18 cellular contexts compared by ENCODE assay signal in the genomic region with DNA sequence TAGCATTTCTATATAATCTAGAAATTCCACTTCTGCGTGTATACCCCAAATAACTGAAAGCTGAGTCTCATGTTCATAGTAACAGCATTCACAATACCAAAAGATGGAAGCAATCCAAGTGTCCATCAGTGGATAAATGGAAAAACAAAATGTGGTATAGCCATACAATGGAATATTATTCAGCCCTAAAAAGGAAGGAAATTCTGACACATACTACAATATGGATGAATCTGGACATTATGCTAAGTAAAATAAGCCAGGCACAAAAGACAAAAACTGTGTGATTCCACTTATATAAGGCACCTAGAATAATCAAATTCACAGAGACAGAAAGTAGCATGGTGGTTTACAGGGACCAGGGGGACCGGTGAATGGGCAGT. TPM values are rescaled to one million over a fixed set of nuclear protein-coding genes. Genes with fewer than 3 reads are reported as not detected.
DNase-seq lines count a peak whose midpoint lies in the region; ATAC-seq, FAIRE-seq and TF ChIP-seq lines count a peak whose summit lies in the region.
"Had no signal": no experiment of that assay in that cellular context is flagged by ENCODE, and none has a peak within 500 bp of the region (broad histone marks: within the 10 kb centered on the region; RNA-seq: fewer than 3 reads in every experiment).

No MANE protein-coding gene starts in this region.

- peaks cover 20% of the 10 kb centered on the region for H3F3A ChIP-seq in GM23248 (ENCODE audit: insufficient read depth)

- WGBS in GM23248 (ENCODE audit: low coverage in 1 of 2, low lambda C conversion rate in 2 of 2, missing lambda C conversion rate in 2 of 2), 2 experiments: 92 to 95% methylated on average over 2 of the region's 2 CpGs
- WGBS in GM12878 (ENCODE audit: insufficient coverage, insufficient replicate concordance, low lambda C conversion rate, missing lambda C conversion rate): 100% methylated on average over 2 of the region's 2 CpGs
- WGBS in neuronal stem cell (ENCODE audit: extremely low coverage in 2 of 2, insufficient read length in 2 of 2, insufficient replicate concordance in 1 of 2), 2 donors: no CpG with 5 or more reads among the region's 2 CpGs

- peaks cover 12% of the 10 kb centered on the region for H3K27me3 Mint-ChIP-seq in activated CD8-positive, alpha-beta T cell treated with anti-CD3 and anti-CD28 coated beads, Interleukin-2, amount 10 ng/mL, durations not matched to agents 7 days and 5 days (ENCODE audit: low read depth)
- H3K27me3 Mint-ChIP-seq in activated CD8-positive, alpha-beta T cell treated with anti-CD3 and anti-CD28 coated beads for 36 hours: peaks cover 1% of the 10 kb centered on the region

- no peaks in the 10 kb centered on the region for H3K9me3 Mint-ChIP-seq in activated CD8-positive, alpha-beta T cell treated with anti-CD3 and anti-CD28 coated beads, Interleukin-2, amount 10 ng/mL, durations not matched to agents 7 days and 5 days (ENCODE audit: insufficient read depth)
- no peaks in the 10 kb centered on the region for H3K9me3 Mint-ChIP-seq in activated CD8-positive, alpha-beta T cell treated with anti-CD3 and anti-CD28 coated beads for 36 hours
- H3K9me3 Mint-ChIP-seq: CD4-positive, alpha-beta memory T cell had no signal

- DNase-seq in activated CD8-positive, alpha-beta T cell treated with anti-CD3 and anti-CD28 coated beads, Interleukin-2, amount 10 ng/mL, durations not matched to agents 7 days and 5 days: no peak
- DNase-seq in activated CD8-positive, alpha-beta T cell treated with anti-CD3 and anti-CD28 coated beads for 36 hours: no peak
- no peak for DNase-seq in GM23248
- DNase-seq in GM12878 (ENCODE audit: low read depth, low spot score): no peak
- DNase-seq in NCI-H1092 (lab: John Stamatoyannopoulos, UW): no peak
- DNase-seq in neuronal stem cell (ENCODE audit: low spot score): no peak
- DNase-seq: GF-D8, NCI-H187, NCI-H226, NCI-H524, NCI-H82, SJCRH30 had no signal

- no peaks in the 10 kb centered on the region for H3K9me2 ChIP-seq in GM23248 (ENCODE audit: insufficient read depth)

- in situ Hi-C loops in GM23248 (cut with MboI) (no loop called here), GM12878 (cut with MboI) (no loop called here)

- BruUV-seq in GM12878 (replicated peaks; lab: Mats Ljungman, UMichigan): no TSS peak

- H3K4me1 Mint-ChIP-seq in activated CD8-positive, alpha-beta T cell treated with anti-CD3 and anti-CD28 coated beads, Interleukin-2, amount 10 ng/mL, durations not matched to agents 7 days and 5 days (ENCODE audit: low read depth): peaks cover 76% of the 10 kb centered on the region
- peaks cover 49% of the 10 kb centered on the region for H3K4me1 Mint-ChIP-seq in activated CD8-positive, alpha-beta T cell treated with anti-CD3 and anti-CD28 coated beads for 36 hours (ENCODE audit: low read depth)

- H4K8ac ChIP-seq in neuronal stem cell (ENCODE audit: low read depth, low read length): no peak overlapping the region

- FAIRE-seq in GM12878 (lab: Jason Lieb, UNC): no peak
- FAIRE-seq: A204.1, H1 had no signal

- no peaks in the 10 kb centered on the region for H3K36me3 ChIP-seq in GM23248 (ENCODE audit: low read depth)
- no peaks in the 10 kb centered on the region for H3K36me3 ChIP-seq in OCI-LY3 (replicated peaks; ENCODE audit: low read depth, low read length)
- H3K36me3 ChIP-seq in GM12878 (ENCODE audit: control insufficient read depth in 2 of 2, insufficient read depth in 2 of 2, low read length in 1 of 2): no peaks in the 10 kb centered on the region
- H3K36me3 ChIP-seq in neuronal stem cell (replicated peaks in 1 of 2; ENCODE audit: control insufficient read depth in 2 of 2, insufficient read depth in 2 of 2, low read length in 2 of 2): no peaks in the 10 kb centered on the region
- H3K36me3 ChIP-seq: SJCRH30 had no signal

- no peak overlapping the region for H4K91ac ChIP-seq in neuronal stem cell (ENCODE audit: low read depth, low read length, poor library complexity)

- POLR2A ChIA-PET in activated CD8-positive, alpha-beta T cell treated with anti-CD3 and anti-CD28 coated beads, Interleukin-2, amount 10 ng/mL, durations not matched to agents 7 days and 5 days (lab: Charles Lee): no interaction called here
- POLR2A ChIA-PET in activated CD8-positive, alpha-beta T cell treated with anti-CD3 and anti-CD28 coated beads for 36 hours (lab: Charles Lee): no interaction called here
- POLR2A ChIA-PET in GM12878 (lab: Charles Lee): interaction anchor here (1.5 kb wide), 1 partner anchor 38 kb away, joined by 3 read pairs; no protein-coding TSS in a partner anchor

- no peak overlapping the region for H2BK120ac ChIP-seq in neuronal stem cell (ENCODE audit: low read depth, low read length)

- H2AK5ac ChIP-seq in neuronal stem cell (ENCODE audit: low read depth, low read length): no peak overlapping the region

- H3K79me2 ChIP-seq in GM23248 (ENCODE audit: insufficient read depth): no peaks in the 10 kb centered on the region
- no peaks in the 10 kb centered on the region for H3K79me2 ChIP-seq in OCI-LY3 (ENCODE audit: low read length)
- no peaks in the 10 kb centered on the region for H3K79me2 ChIP-seq in GM12878 (ENCODE audit: control insufficient read depth, insufficient read depth, low read length)

- peak overlapping the region; percentile 30; the same call in 1 of the 2 replicates for H3K27ac ChIP-seq in GM23248
- H3K27ac ChIP-seq in OCI-LY3 (ENCODE audit: low read length): peak overlapping the region; percentile 95
- peak overlapping the region; percentile 50; the same call in 1 of the 2 replicates for H3K27ac ChIP-seq in GM12878 (ENCODE audit: control insufficient read depth, insufficient read depth)
- H3K27ac ChIP-seq in neuronal stem cell (replicated peaks; ENCODE audit: low read length): no peak overlapping the region
- H3K27ac ChIP-seq: SJCRH30 had no signal

- no peak overlapping the region for H2AFZ ChIP-seq in GM23248
- no peak overlapping the region for H2AFZ ChIP-seq in OCI-LY3 (ENCODE audit: low read depth, low read length)
- no peak overlapping the region for H2AFZ ChIP-seq in GM12878 (ENCODE audit: control insufficient read depth, low read depth, low read length)
- H2AFZ ChIP-seq in neuronal stem cell (ENCODE audit: low read length): no peak overlapping the region

- TF ChIP-seq CTCF in activated CD8-positive, alpha-beta T cell treated with anti-CD3 and anti-CD28 coated beads for 36 hours (IDR thresholded peaks at IDR 0.05): no peak
- TF ChIP-seq CTCF in OCI-LY3 (IDR thresholded peaks at IDR 0.05; ENCODE audit: low read depth, low read length) (no peak), GM12878 (IDR thresholded peaks at IDR 0.05 in 2 of 3, conservative IDR thresholded peaks at IDR 0.05 in 1 of 3; ENCODE audit: control insufficient read depth in 2 of 3, extremely low read depth in 1 of 3, insufficient read depth in 1 of 3, low read depth in 3 of 3, low read length in 3 of 3) (no peak)

- H3K27me3 ChIP-seq in GM23248 (replicated peaks; ENCODE audit: insufficient read depth): peaks cover 9% of the 10 kb centered on the region
- H3K27me3 ChIP-seq in OCI-LY3 (ENCODE audit: low read depth, low read length): no peaks in the 10 kb centered on the region
- H3K27me3 ChIP-seq in GM12878 (replicated peaks in 1 of 2; ENCODE audit: control insufficient read depth in 2 of 2, insufficient read depth in 2 of 2, low read length in 1 of 2): no peaks in the 10 kb centered on the region
- peaks cover 0 to 20% (median 15%) of the 10 kb centered on the region in 3 experiments for H3K27me3 ChIP-seq in neuronal stem cell (ENCODE audit: control insufficient read depth in 3 of 3, insufficient read depth in 3 of 3, low read depth in 1 of 3, low read length in 3 of 3)

- no peak overlapping the region for H2BK5ac ChIP-seq in neuronal stem cell (ENCODE audit: low read length)

- H3K4me1 ChIP-seq in GM23248 (ENCODE audit: insufficient read depth): peaks cover 24% of the 10 kb centered on the region
- H3K4me1 ChIP-seq in OCI-LY3 (ENCODE audit: low read length): peaks cover 76% of the 10 kb centered on the region
- peaks cover 59% of the 10 kb centered on the region for H3K4me1 ChIP-seq in GM12878 (ENCODE audit: control insufficient read depth, insufficient read depth, low read length)
- H3K4me1 ChIP-seq in neuronal stem cell (ENCODE audit: control insufficient read depth in 2 of 2, insufficient read depth in 1 of 2, low read depth in 1 of 2, low read length in 2 of 2): no peaks in the 10 kb centered on the region

- H3K9ac ChIP-seq in GM23248 (no peak overlapping the region), OCI-LY3 (ENCODE audit: low read length) (peak overlapping the region; percentile 57), GM12878 (ENCODE audit: control insufficient read depth, insufficient read depth, low read length) (no peak overlapping the region), neuronal stem cell (ENCODE audit: low read depth, low read length, poor library complexity) (no peak overlapping the region)

- no peak overlapping the region for H2BK12ac ChIP-seq in neuronal stem cell (ENCODE audit: low read length)

- no peak overlapping the region for H3K18ac ChIP-seq in neuronal stem cell (ENCODE audit: low read length)

- no peak overlapping the region for H3K23ac ChIP-seq in neuronal stem cell (ENCODE audit: low read depth, low read length, poor library complexity)

- H3K9me3 ChIP-seq in GM23248 (ENCODE audit: low read depth): no peaks in the 10 kb centered on the region
- H3K9me3 ChIP-seq in OCI-LY3 (ENCODE audit: insufficient read depth, low read length): no peaks in the 10 kb centered on the region
- no peaks in the 10 kb centered on the region for H3K9me3 ChIP-seq in GM12878 (replicated peaks; ENCODE audit: control insufficient read depth, insufficient read depth, low read length)
- H3K9me3 ChIP-seq in neuronal stem cell (replicated peaks in 1 of 2; ENCODE audit: control insufficient read depth in 2 of 2, insufficient read depth in 1 of 2, low read depth in 1 of 2, low read length in 2 of 2): peaks cover 0 to 2% of the 10 kb centered on the region in 2 donors

- SMC1A ChIA-PET in GM12878 (lab: Charles Lee; ENCODE audit: uncharacterized antibody, unreplicated experiment): interaction anchor here (0.8 to 2.1 kb wide), 7 partner anchors 10 to 158 kb away, joined by 3 to 9 read pairs (median 6); no protein-coding TSS in a partner anchor

- RAD21 ChIA-PET in GM12878 (lab: Charles Lee; ENCODE audit: unreplicated experiment): interaction anchor here (1.7 kb wide), 1 partner anchor 31 kb away, joined by 9 read pairs; no protein-coding TSS in a partner anchor

- TF ChIP-seq EP300 in GM12878 (IDR thresholded peaks at IDR 0.05; ENCODE audit: borderline replicate concordance in 1 of 2, control insufficient read depth in 1 of 2, low read depth in 2 of 2, low read length in 2 of 2): no peak

- TF ChIP-seq RAD21 in GM12878 (IDR thresholded peaks at IDR 0.05; ENCODE audit: insufficient read depth, low read depth, low read length): no peak

- H3K36me3 Mint-ChIP-seq in activated CD8-positive, alpha-beta T cell treated with anti-CD3 and anti-CD28 coated beads, Interleukin-2, amount 10 ng/mL, durations not matched to agents 7 days and 5 days (ENCODE audit: low read depth): no peaks in the 10 kb centered on the region
- no peaks in the 10 kb centered on the region for H3K36me3 Mint-ChIP-seq in activated CD8-positive, alpha-beta T cell treated with anti-CD3 and anti-CD28 coated beads for 36 hours (ENCODE audit: low read depth)
- H3K36me3 Mint-ChIP-seq: CD4-positive, alpha-beta memory T cell had no signal

- peak overlapping the region; percentile 50 for H3K27ac Mint-ChIP-seq in activated CD8-positive, alpha-beta T cell treated with anti-CD3 and anti-CD28 coated beads, Interleukin-2, amount 10 ng/mL, durations not matched to agents 7 days and 5 days
- H3K27ac Mint-ChIP-seq in activated CD8-positive, alpha-beta T cell treated with anti-CD3 and anti-CD28 coated beads for 36 hours: no peak overlapping the region

- H4K20me1 ChIP-seq in GM23248 (ENCODE audit: insufficient read depth) (no peaks in the 10 kb centered on the region), OCI-LY3 (ENCODE audit: insufficient read depth, low read length) (no peaks in the 10 kb centered on the region), GM12878 (ENCODE audit: control insufficient read depth, insufficient read depth) (no peaks in the 10 kb centered on the region)

- H3K4me2 ChIP-seq in GM23248 (ENCODE audit: unreplicated experiment): peak overlapping the region; percentile 1
- H3K4me2 ChIP-seq in OCI-LY3 (ENCODE audit: low read length): peak overlapping the region; percentile 67
- no peak overlapping the region for H3K4me2 ChIP-seq in GM12878 (ENCODE audit: control insufficient read depth, insufficient read depth)
- no peak overlapping the region for H3K4me2 ChIP-seq in neuronal stem cell (ENCODE audit: insufficient read depth, low read length, poor library complexity, severe bottlenecking)

- CTCF ChIA-PET in activated CD8-positive, alpha-beta T cell treated with anti-CD3 and anti-CD28 coated beads, Interleukin-2, amount 10 ng/mL, durations not matched to agents 7 days and 5 days (lab: Charles Lee): interaction anchor here (0.7 to 1.7 kb wide), 6 partner anchors 9 to 159 kb away, joined by 3 to 17 read pairs (median 3); no protein-coding TSS in a partner anchor
- CTCF ChIA-PET in activated CD8-positive, alpha-beta T cell treated with anti-CD3 and anti-CD28 coated beads for 36 hours (lab: Charles Lee): interaction anchor here (0.9 to 1.1 kb wide), 2 partner anchors 33 to 98 kb away, joined by 3 read pairs; no protein-coding TSS in a partner anchor
- CTCF ChIA-PET in GM12878 (lab: Yijun Ruan, JAX): interaction anchor here (0.9 to 1.2 kb wide), 2 partner anchors 21 to 73 kb away, joined by 3 read pairs; no protein-coding TSS in a partner anchor

- H3K4me3 ChIP-seq in GM23248: no peak overlapping the region
- H3K4me3 ChIP-seq in OCI-LY3 (ENCODE audit: low read length): no peak overlapping the region
- H3K4me3 ChIP-seq in GM12878: peak overlapping the region; percentile 18; the same call in 1 of the 2 replicates
- no peak overlapping the region for H3K4me3 ChIP-seq in neuronal stem cell (ENCODE audit: low read length in 2 of 2)
- H3K4me3 ChIP-seq: SJCRH30 had no signal

- peak overlapping the region; percentile 1 for H3K4me3 Mint-ChIP-seq in activated CD8-positive, alpha-beta T cell treated with anti-CD3 and anti-CD28 coated beads, Interleukin-2, amount 10 ng/mL, durations not matched to agents 7 days and 5 days
- no peak overlapping the region for H3K4me3 Mint-ChIP-seq in activated CD8-positive, alpha-beta T cell treated with anti-CD3 and anti-CD28 coated beads for 36 hours

- H2BK15ac ChIP-seq in neuronal stem cell (ENCODE audit: low read length): no peak overlapping the region

- no peak overlapping the region for H3K4ac ChIP-seq in neuronal stem cell (ENCODE audit: low read length)

- ATAC-seq in activated CD8-positive, alpha-beta T cell treated with anti-CD3 and anti-CD28 coated beads, Interleukin-2, amount 10 ng/mL, durations not matched to agents 7 days and 5 days: no peak
- ATAC-seq in activated CD8-positive, alpha-beta T cell treated with anti-CD3 and anti-CD28 coated beads for 36 hours: no peak
- no peak for ATAC-seq in GM12878
- no peak for ATAC-seq in HG02588 (IDR thresholded peaks at IDR 0.05; ENCODE audit: unreplicated experiment)

- no peak for TF ChIP-seq POLR2A in GM12878 (IDR thresholded peaks at IDR 0.05; ENCODE audit: low read depth, low read length)

- H3K79me1 ChIP-seq in neuronal stem cell (ENCODE audit: low read depth, low read length): no peaks in the 10 kb centered on the region

- no peak overlapping the region for H3K14ac ChIP-seq in neuronal stem cell (ENCODE audit: low read length)

- intact Hi-C loops in activated CD8-positive, alpha-beta T cell treated with anti-CD3 and anti-CD28 coated beads for 36 hours (cut with micrococcal nuclease): no loop called here
- intact Hi-C loops in GM12878 (cut with micrococcal nuclease; ENCODE audit: unreplicated experiment): loop anchor here (2.0 kb wide), 1 partner anchor 32 kb away; no protein-coding TSS in a partner anchor

RNA-seq across cellular contexts. Expression of a gene that starts 20.4 kb away (rescaled TPM):
- total RNA-seq in activated CD8-positive, alpha-beta T cell treated with anti-CD3 and anti-CD28 coated beads, Interleukin-2, amount 10 ng/mL, durations not matched to agents 7 days and 5 days: not detected
- not detected for total RNA-seq in activated CD8-positive, alpha-beta T cell treated with anti-CD3 and anti-CD28 coated beads for 36 hours
- total RNA-seq in GM23248 (2014; rRNA removed; shearing (Covaris generic)): not detected in 2 replicates
- polyA plus RNA-seq in GM23248 (2016; fragmentation: Nextera tagmentation; extraction: Ambion mirVana) (not detected in 2 replicates), GM12878 (2011; rRNA removed) (not detected in 2 replicates), GM12878 (2014; fragmentation: Illumina TruSeq; extraction: Trizol) (not detected in 2 replicates), GM12878 (2014; fragmentation: Nextera tagmentation; extraction: Ambion mirVana) (not detected), GM12878 (2014; rRNA removed) (not detected in 2 replicates), GM12878 (2016; fragmentation: Nextera tagmentation; extraction: Ambion mirVana) (not detected)
- total RNA-seq in GM12878 (2013; cell fraction: nucleolus; rRNA removed): not detected in 2 replicates
- total RNA-seq in GM12878 (2014; rRNA removed) (not detected in 2 replicates), GM12878 (2014; rRNA removed; fragmentation: Illumina TruSeq; extraction: Trizol) (not detected in 2 replicates), GM12878 (2021) (not detected in 2 replicates)
- not detected for polyA plus RNA-seq in GM12878 (2011; ENCODE audit: low read depth)
- not detected in 2 replicates for polyA plus RNA-seq in GM12878 (2011; cell fraction: cytosol; rRNA removed)
- not detected in 2 replicates for polyA plus RNA-seq in GM12878 (2011; cell fraction: nucleus; rRNA removed)
- polyA plus RNA-seq in GM12878 (2012): not detected in 2 replicates
- not detected in 2 replicates for polyA minus RNA-seq in GM12878 (2011; rRNA and poly(A)+ RNA removed)
- not detected in 2 replicates for polyA minus RNA-seq in GM12878 (2011; cell fraction: cytosol; rRNA and poly(A)+ RNA removed)
- not detected in 2 replicates for polyA minus RNA-seq in GM12878 (2011; cell fraction: nucleus; rRNA and poly(A)+ RNA removed)
- not detected for polyA plus RNA-seq in neuronal stem cell (2013, experiment 1 of 2)
- not detected for polyA plus RNA-seq in neuronal stem cell (2013, experiment 2 of 2)
- total RNA-seq: CD4-positive, alpha-beta memory T cell; H1; SJCRH30 had no signal
- polyA plus RNA-seq: BJ; CD4-positive, alpha-beta memory T cell; H1 had no signal

RNA-seq across cellular contexts. Expression of a gene that starts 34.5 kb away (rescaled TPM):
- total RNA-seq in activated CD8-positive, alpha-beta T cell treated with anti-CD3 and anti-CD28 coated beads, Interleukin-2, amount 10 ng/mL, durations not matched to agents 7 days and 5 days: 10 to 100 TPM; 15.7 to 17.7 TPM
- 10 to 100 TPM; 12.6 to 13.0 TPM for total RNA-seq in activated CD8-positive, alpha-beta T cell treated with anti-CD3 and anti-CD28 coated beads for 36 hours
- 9.6 and 12.1 TPM in 2 replicates for total RNA-seq in GM23248 (2014; rRNA removed; shearing (Covaris generic))
- polyA plus RNA-seq in GM23248 (2016; fragmentation: Nextera tagmentation; extraction: Ambion mirVana) (25.3 and 27.4 TPM in 2 replicates), GM12878 (2011; rRNA removed) (0.42 and 0.48 TPM in 2 replicates), GM12878 (2014; fragmentation: Illumina TruSeq; extraction: Trizol) (2.6 and 3.6 TPM in 2 replicates), GM12878 (2014; fragmentation: Nextera tagmentation; extraction: Ambion mirVana) (under 1 TPM; 0.16 to 0.88 TPM), GM12878 (2014; rRNA removed) (8.8 and 9.2 TPM in 2 replicates), GM12878 (2016; fragmentation: Nextera tagmentation; extraction: Ambion mirVana) (1 to 10 TPM; 3.1 to 4.1 TPM)
- 3.3 and 6.2 TPM in 2 replicates for total RNA-seq in GM12878 (2013; cell fraction: nucleolus; rRNA removed)
- total RNA-seq in GM12878 (2014; rRNA removed) (1.4 and 2.0 TPM in 2 replicates), GM12878 (2014; rRNA removed; fragmentation: Illumina TruSeq; extraction: Trizol) (1.7 and 1.8 TPM in 2 replicates), GM12878 (2021) (6.3 and 6.7 TPM in 2 replicates)
- 0.94 TPM for polyA plus RNA-seq in GM12878 (2011; ENCODE audit: low read depth)
- 0.45 and 0.57 TPM in 2 replicates for polyA plus RNA-seq in GM12878 (2011; cell fraction: cytosol; rRNA removed)
- polyA plus RNA-seq in GM12878 (2011; cell fraction: nucleus; rRNA removed): 0.91 and 0.97 TPM in 2 replicates
- 2.4 and 3.0 TPM in 2 replicates for polyA plus RNA-seq in GM12878 (2012)
- 0.29 and 0.52 TPM in 2 replicates for polyA minus RNA-seq in GM12878 (2011; rRNA and poly(A)+ RNA removed)
- polyA minus RNA-seq in GM12878 (2011; cell fraction: cytosol; rRNA and poly(A)+ RNA removed): not detected in 2 replicates
- polyA minus RNA-seq in GM12878 (2011; cell fraction: nucleus; rRNA and poly(A)+ RNA removed): 0.85 and 1.1 TPM in 2 replicates
- not detected for polyA plus RNA-seq in neuronal stem cell (2013, experiment 1 of 2)
- not detected for polyA plus RNA-seq in neuronal stem cell (2013, experiment 2 of 2)
- total RNA-seq: H1 had no signal
- polyA plus RNA-seq: H1 had no signal

Comparison
In these comparisons a context has a peak if more than half of its experiments do, and no peak if none do; other contexts are left out.
1. H3K4me2 ChIP-seq: peak in GM23248 (single experiment) and OCI-LY3 (single experiment); none in GM12878 (single experiment) and neuronal stem cell (single experiment).